10 cellular contexts compared by ENCODE assay signal in the genomic region with DNA sequence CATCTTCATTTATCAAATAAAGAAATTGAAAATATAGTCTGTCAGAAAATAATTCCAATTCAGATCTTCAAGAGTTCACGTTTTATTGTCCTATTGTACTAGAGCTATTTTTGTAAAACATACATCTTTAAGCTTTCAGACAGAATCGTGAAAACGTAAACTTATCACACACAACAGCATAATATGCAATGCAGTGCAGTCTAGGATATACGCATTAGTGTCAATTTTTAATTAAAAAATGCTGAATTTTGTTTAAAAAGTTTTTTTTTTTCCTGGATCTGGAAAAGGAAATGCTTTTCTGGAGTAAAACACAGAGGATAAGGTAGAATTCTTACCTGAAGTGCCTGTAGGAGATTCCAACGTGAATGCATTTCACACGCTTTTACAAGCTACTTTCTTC.
DNase-seq lines count a peak whose midpoint lies in the region; ATAC-seq and TF ChIP-seq lines count a peak whose summit lies in the region.
"Had no signal": no experiment of that assay in that cellular context is flagged by ENCODE, and none has a peak within 500 bp of the region (broad histone marks: within the 10 kb centered on the region; RNA-seq: fewer than 3 reads in every experiment).

No MANE protein-coding gene starts in this region.

- CTCF ChIA-PET in HEK293T (lab: Yijun Ruan, JAX), result interaction anchor here (0.6 to 0.7 kb wide), 3 partner anchors 25 to 118 kb away, joined by 3 to 10 read pairs (median 3); no protein-coding TSS in a partner anchor

- TF ChIP-seq POLR2A in esophagus squamous epithelium (IDR thresholded peaks at IDR 0.05) (no peak), ovary (IDR thresholded peaks at IDR 0.05) (no peak)

- H3K4me1 ChIP-seq in esophagus squamous epithelium, result peaks cover 0 to 42% (median 14%) of the 10 kb centered on the region in 3 donors
- peaks cover 5% of the 10 kb centered on the region for H3K4me1 ChIP-seq in ovary (ENCODE audit: insufficient read depth)

- DNase-seq in natural killer cell treated with Interleukin-12 subunit alpha and Interleukin-12 subunit beta and Interleukin-15 and Interleukin-18, amount 100 ng/mL, for 72 hours (ENCODE audit: low spot score), result no peak
- DNase-seq in natural killer cell, result no peak
- no peak for DNase-seq in esophagus squamous epithelium (lab: John Stamatoyannopoulos, UW)
- no peak for DNase-seq in ovary
- DNase-seq in HEK293T (ENCODE audit: extremely low spot score), result no peak
- no peak for DNase-seq in cortex of kidney (lab: John Stamatoyannopoulos, UW)
- no peak for DNase-seq in stimulated activated CD4-positive, alpha-beta T cell treated with anti-CD3 and anti-CD28 coated beads, Interleukin-4, amount 100 ng/mL, for 4 hours
- no peak for DNase-seq in left lobe of liver (ENCODE audit: low spot score)
- DNase-seq: activated T-cell treated with anti-CD3 and anti-CD28 coated beads, Interleukin-2, amount 50 U/mL, for 1 hour had no signal

- H3K36me3 ChIP-seq in esophagus squamous epithelium (no peaks in the 10 kb centered on the region), ovary (no peaks in the 10 kb centered on the region)

- TF ChIP-seq CTCF in natural killer cell (IDR thresholded peaks at IDR 0.05), result no peak
- no peak for TF ChIP-seq CTCF in esophagus squamous epithelium (IDR thresholded peaks at IDR 0.05)
- TF ChIP-seq CTCF in ovary (IDR thresholded peaks at IDR 0.05), result no peak

- peaks cover 10% of the 10 kb centered on the region for H3K9me3 Mint-ChIP-seq in natural killer cell treated with Interleukin-12 subunit alpha and Interleukin-12 subunit beta and Interleukin-15 and Interleukin-18, amount 100 ng/mL, for 72 hours
- H3K9me3 Mint-ChIP-seq in natural killer cell, result peaks cover 0 to 3% of the 10 kb centered on the region in 2 donors

- H3K27ac Mint-ChIP-seq in natural killer cell treated with Interleukin-12 subunit alpha and Interleukin-12 subunit beta and Interleukin-15 and Interleukin-18, amount 100 ng/mL, for 72 hours, result peak overlapping the region; percentile 64 to 69
- no peak overlapping the region for H3K27ac Mint-ChIP-seq in natural killer cell
- H3K27ac Mint-ChIP-seq: stimulated activated memory B cell treated with anti-CD40 and anti-IgM and Interleukin-4, amounts not matched to agents 10 μg/mL and 1 μg/mL and 100 μg/mL, for 72 hours had no signal

- peak overlapping the region; percentile 71 for H3K4me3 Mint-ChIP-seq in natural killer cell treated with Interleukin-12 subunit alpha and Interleukin-12 subunit beta and Interleukin-15 and Interleukin-18, amount 100 ng/mL, for 72 hours
- H3K4me3 Mint-ChIP-seq in natural killer cell, result no peak overlapping the region
- H3K4me3 Mint-ChIP-seq: stimulated activated memory B cell treated with anti-CD40 and anti-IgM and Interleukin-4, amounts not matched to agents 10 μg/mL and 1 μg/mL and 100 μg/mL, for 72 hours had no signal

- H3K27ac ChIP-seq in esophagus squamous epithelium (peak overlapping the region; percentile 40 to 89 (median 81)), ovary (no peak overlapping the region)

- H3K9me3 ChIP-seq in esophagus squamous epithelium (no peaks in the 10 kb centered on the region), ovary (no peaks in the 10 kb centered on the region)

- POLR2A ChIA-PET in HEK293T (lab: Yijun Ruan, JAX), result interaction anchor here (1.0 kb wide), 1 partner anchor 12 kb away, joined by 3 read pairs; no protein-coding TSS in a partner anchor

- H3K27me3 ChIP-seq in esophagus squamous epithelium (no peaks in the 10 kb centered on the region), ovary (no peaks in the 10 kb centered on the region)

- no peak for TF ChIP-seq EP300 in ovary (IDR thresholded peaks at IDR 0.05)

- intact Hi-C loops in natural killer cell (cut with micrococcal nuclease) (loop anchor here (5.0 kb wide), 1 partner anchor 206 kb away; no protein-coding TSS in a partner anchor), esophagus squamous epithelium (cut with DNase I) (no loop called here), ovary (cut with DNase I) (no loop called here)

- H3K4me3 ChIP-seq in esophagus squamous epithelium (peak overlapping the region in 3 of 4 donors; percentile 20 to 56 (median 22)), ovary (peak overlapping the region; percentile 27)

- peaks cover 42 to 56% of the 10 kb centered on the region in 2 donors for H3K4me1 Mint-ChIP-seq in natural killer cell treated with Interleukin-12 subunit alpha and Interleukin-12 subunit beta and Interleukin-15 and Interleukin-18, amount 100 ng/mL, for 72 hours (ENCODE audit: low read depth in 2 of 2)
- H3K4me1 Mint-ChIP-seq in natural killer cell, result peaks cover 8 to 17% of the 10 kb centered on the region in 2 donors

- 52 to 59% methylated on average over 6 of the region's 6 CpGs for WGBS in esophagus squamous epithelium, 2 donors
- 71 to 80% (median 71%) methylated on average over 6 of the region's 6 CpGs for WGBS in ovary, 3 donors

- no peak for ATAC-seq in natural killer cell treated with Interleukin-12 subunit alpha and Interleukin-12 subunit beta and Interleukin-15 and Interleukin-18, amount 100 ng/mL, for 72 hours
- ATAC-seq in natural killer cell, result no peak
- no peak for ATAC-seq in left lobe of liver
- ATAC-seq: stimulated activated memory B cell treated with anti-CD40 and anti-IgM and Interleukin-4, amounts not matched to agents 10 μg/mL and 1 μg/mL and 100 μg/mL, for 72 hours had no signal

- H3K27me3 Mint-ChIP-seq in natural killer cell treated with Interleukin-12 subunit alpha and Interleukin-12 subunit beta and Interleukin-15 and Interleukin-18, amount 100 ng/mL, for 72 hours, result no peaks in the 10 kb centered on the region
- H3K27me3 Mint-ChIP-seq in natural killer cell (ENCODE audit: low read depth in 2 of 2), result peaks cover 2 to 11% of the 10 kb centered on the region in 2 donors
- H3K27me3 Mint-ChIP-seq: stimulated activated memory B cell treated with anti-CD40 and anti-IgM and Interleukin-4, amounts not matched to agents 10 μg/mL and 1 μg/mL and 100 μg/mL, for 72 hours had no signal

- peaks cover 8% of the 10 kb centered on the region for H3K36me3 Mint-ChIP-seq in natural killer cell treated with Interleukin-12 subunit alpha and Interleukin-12 subunit beta and Interleukin-15 and Interleukin-18, amount 100 ng/mL, for 72 hours
- H3K36me3 Mint-ChIP-seq in natural killer cell, result no peaks in the 10 kb centered on the region
- H3K36me3 Mint-ChIP-seq: stimulated activated memory B cell treated with anti-CD40 and anti-IgM and Interleukin-4, amounts not matched to agents 10 μg/mL and 1 μg/mL and 100 μg/mL, for 72 hours had no signal

TF ChIP-seq in HEK293T, 16 proteins besides CTCF, POLR2A, EP300 and RAD21:
- TF ChIP-seq ELF4 (IDR thresholded peaks at IDR 0.05) (no peak), LEF1 (IDR thresholded peaks at IDR 0.05; ENCODE audit: borderline replicate concordance) (no peak), FOXK2 (IDR thresholded peaks at IDR 0.05) (no peak), TARDBP (IDR thresholded peaks at IDR 0.05) (no peak), BHLHE40 (IDR thresholded peaks at IDR 0.05; ENCODE audit: borderline replicate concordance) (no peak), SP1 (IDR thresholded peaks at IDR 0.05) (no peak), NFRKB (IDR thresholded peaks at IDR 0.05) (no peak), ARNT (IDR thresholded peaks at IDR 0.05) (no peak), ZNF384 (IDR thresholded peaks at IDR 0.05) (no peak), CTBP1 (IDR thresholded peaks at IDR 0.05; ENCODE audit: borderline replicate concordance) (no peak), FOXM1 (IDR thresholded peaks at IDR 0.05; ENCODE audit: borderline replicate concordance) (no peak), FOXA1 (IDR thresholded peaks at IDR 0.05) (no peak), SUZ12 (IDR thresholded peaks at IDR 0.05) (no peak), L3MBTL2 (conservative IDR thresholded peaks at IDR 0.05) (no peak), HDGF (IDR thresholded peaks at IDR 0.05; ENCODE audit: borderline replicate concordance) (no peak)
- TF ChIP-seq, protein P1, sequence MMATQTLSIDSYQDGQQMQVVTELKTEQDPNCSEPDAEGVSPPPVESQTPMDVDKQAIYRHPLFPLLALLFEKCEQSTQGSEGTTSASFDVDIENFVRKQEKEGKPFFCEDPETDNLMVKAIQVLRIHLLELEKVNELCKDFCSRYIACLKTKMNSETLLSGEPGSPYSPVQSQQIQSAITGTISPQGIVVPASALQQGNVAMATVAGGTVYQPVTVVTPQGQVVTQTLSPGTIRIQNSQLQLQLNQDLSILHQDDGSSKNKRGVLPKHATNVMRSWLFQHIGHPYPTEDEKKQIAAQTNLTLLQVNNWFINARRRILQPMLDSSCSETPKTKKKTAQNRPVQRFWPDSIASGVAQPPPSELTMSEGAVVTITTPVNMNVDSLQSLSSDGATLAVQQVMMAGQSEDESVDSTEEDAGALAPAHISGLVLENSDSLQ (IDR thresholded peaks at IDR 0.05), result no peak

Comparison
In these comparisons a context has a peak if more than half of its experiments do, and no peak if none do; other contexts are left out.
1. H3K27ac Mint-ChIP-seq: peak in natural killer cell treated with Interleukin-12 subunit alpha and Interleukin-12 subunit beta and Interleukin-15 and Interleukin-18, amount 100 ng/mL, for 72 hours (2 of 2); none in natural killer cell (0 of 2).
2. H3K27ac ChIP-seq: peak in esophagus squamous epithelium (4 of 4); none in ovary (0 of 2).